13 cellular contexts compared by ENCODE assay signal in genomic region chr9:104869801-104870200, GRCh38. TPM values are rescaled to one million over a fixed set of nuclear protein-coding genes. Genes with fewer than 3 reads are reported as not detected.
A peak's percentile ranks its signal among the peaks of the same experiment; 100 is the strongest.
DNase-seq lines count a peak whose midpoint lies in the region; ATAC-seq and TF ChIP-seq lines count a peak whose summit lies in the region.
"Had no signal": no experiment of that assay in that cellular context is flagged by ENCODE, and none has a peak within 500 bp of the region (broad histone marks: within the 10 kb centered on the region; RNA-seq: fewer than 3 reads in every experiment).

No MANE protein-coding gene starts in this region.

- H3K27me3 Mint-ChIP-seq in HFFc6 (ENCODE audit: insufficient read depth) = peaks cover 3% of the 10 kb centered on the region; the same call in 1 of the 2 replicates
- no peaks in the 10 kb centered on the region for H3K27me3 Mint-ChIP-seq in activated naive CD4-positive, alpha-beta T cell treated with anti-CD3 and anti-CD28 coated beads, Interleukin-2, amount 10 ng/mL, durations not matched to agents 7 days and 5 days

- H3K9me3 ChIP-seq in mesenchymal stem cell (ENCODE audit: control insufficient read depth, low read length) (no peaks in the 10 kb centered on the region), stomach smooth muscle (ENCODE audit: control insufficient read depth in 2 of 2, low read length in 2 of 2) (no peaks in the 10 kb centered on the region)

- no peak overlapping the region for H2BK5ac ChIP-seq in mesenchymal stem cell (ENCODE audit: low read depth, low read length, poor library complexity, severe bottlenecking)

- no peak overlapping the region for H4K91ac ChIP-seq in mesenchymal stem cell (ENCODE audit: low read length)

- H2BK120ac ChIP-seq in mesenchymal stem cell (ENCODE audit: low read depth, low read length) = no peak overlapping the region

- H3K27ac ChIP-seq in brain microvascular endothelial cell (peak overlapping the region; percentile 90), mesenchymal stem cell (ENCODE audit: low read length, poor library complexity, severe bottlenecking) (no peak overlapping the region), stomach smooth muscle (ENCODE audit: low read length) (peak overlapping the region; percentile 74)

- in situ Hi-C loops in brain microvascular endothelial cell (cut with HindIII; ENCODE audit: low pct_ligation_motif_present, low sequenced_read_pairs) = no loop called here

- H3K18ac ChIP-seq in mesenchymal stem cell (ENCODE audit: low read depth in 1 of 2, low read length in 2 of 2) = peak overlapping the region in 1 of 2 experiments; percentile 70

- H3K9me3 Mint-ChIP-seq in HFFc6 = no peaks in the 10 kb centered on the region
- H3K9me3 Mint-ChIP-seq in activated naive CD4-positive, alpha-beta T cell treated with anti-CD3 and anti-CD28 coated beads, Interleukin-2, amount 10 ng/mL, durations not matched to agents 7 days and 5 days = no peaks in the 10 kb centered on the region
- H3K9me3 Mint-ChIP-seq: natural killer cell had no signal

- H2BK15ac ChIP-seq in mesenchymal stem cell (ENCODE audit: low read depth, poor library complexity, severe bottlenecking) = no peak overlapping the region

- no peak overlapping the region for H2AFZ ChIP-seq in mesenchymal stem cell (ENCODE audit: low read depth, low read length)

- H3K4me3 Mint-ChIP-seq in HFFc6 = peak overlapping the region; percentile 35; the same call in 1 of the 2 replicates
- no peak overlapping the region for H3K4me3 Mint-ChIP-seq in activated naive CD4-positive, alpha-beta T cell treated with anti-CD3 and anti-CD28 coated beads, Interleukin-2, amount 10 ng/mL, durations not matched to agents 7 days and 5 days
- H3K4me3 Mint-ChIP-seq: natural killer cell had no signal

- H3K36me3 ChIP-seq in brain microvascular endothelial cell (replicated peaks) (peaks cover 28% of the 10 kb centered on the region), mesenchymal stem cell (ENCODE audit: control insufficient read depth in 1 of 2, insufficient read depth in 2 of 2, low read depth in 1 of 2, low read length in 2 of 2) (peaks cover 0 to 24% of the 10 kb centered on the region in 2 experiments), stomach smooth muscle (ENCODE audit: control insufficient read depth in 2 of 2, insufficient read depth in 2 of 2, low read length in 2 of 2) (peaks cover 9 to 10% of the 10 kb centered on the region in 2 donors)

- DNase-seq in HFFc6 (no peak), brain microvascular endothelial cell (no peak), mesenchymal stem cell (peak; percentile 59), superior temporal gyrus (ENCODE audit: extremely low spot score) (no peak), glomerular visceral epithelial cell (ENCODE audit: extremely low spot score) (no peak)
- DNase-seq in activated naive CD4-positive, alpha-beta T cell treated with anti-CD3 and anti-CD28 coated beads, Interleukin-2, amount 10 ng/mL, durations not matched to agents 7 days and 5 days = no peak
- DNase-seq: amniotic stem cell, MM.1S, natural killer cell, NCI-H510A, SHP77 had no signal

- H3K79me1 ChIP-seq in mesenchymal stem cell (replicated peaks; ENCODE audit: low read length, poor library complexity, severe bottlenecking) = no peaks in the 10 kb centered on the region

- CTCF ChIA-PET in activated naive CD4-positive, alpha-beta T cell treated with anti-CD3 and anti-CD28 coated beads, Interleukin-2, amount 10 ng/mL, durations not matched to agents 7 days and 5 days (lab: Charles Lee) = interaction anchor here (0.6 kb wide), 1 partner anchor 12 kb away, joined by 4 read pairs; no protein-coding TSS in a partner anchor

- no peak overlapping the region for H3K4me2 ChIP-seq in mesenchymal stem cell (ENCODE audit: low read length, poor library complexity, severe bottlenecking)

- no peak for TF ChIP-seq CTCF in HFFc6 (IDR thresholded peaks at IDR 0.05)
- TF ChIP-seq CTCF in brain microvascular endothelial cell (IDR thresholded peaks at IDR 0.05; ENCODE audit: low read depth, low read length, missing control alignments) = no peak

- peak overlapping the region; percentile 75; the same call in 1 of the 2 replicates for H3K27ac Mint-ChIP-seq in HFFc6
- H3K27ac Mint-ChIP-seq in activated naive CD4-positive, alpha-beta T cell treated with anti-CD3 and anti-CD28 coated beads, Interleukin-2, amount 10 ng/mL, durations not matched to agents 7 days and 5 days = no peak overlapping the region
- H3K27ac Mint-ChIP-seq: natural killer cell had no signal

- H3K4me1 Mint-ChIP-seq in HFFc6 (ENCODE audit: low read depth) = peaks cover 87% of the 10 kb centered on the region
- H3K4me1 Mint-ChIP-seq in activated naive CD4-positive, alpha-beta T cell treated with anti-CD3 and anti-CD28 coated beads, Interleukin-2, amount 10 ng/mL, durations not matched to agents 7 days and 5 days = no peaks in the 10 kb centered on the region
- H3K4me1 Mint-ChIP-seq: natural killer cell had no signal

- H2AK5ac ChIP-seq in mesenchymal stem cell (ENCODE audit: low read length, severe bottlenecking) = peak overlapping the region; percentile 47

- H3K14ac ChIP-seq in mesenchymal stem cell (ENCODE audit: low read length in 2 of 2) = no peak overlapping the region

- no peaks in the 10 kb centered on the region for H3K36me3 Mint-ChIP-seq in HFFc6 (ENCODE audit: low read depth)
- H3K36me3 Mint-ChIP-seq in activated naive CD4-positive, alpha-beta T cell treated with anti-CD3 and anti-CD28 coated beads, Interleukin-2, amount 10 ng/mL, durations not matched to agents 7 days and 5 days = no peaks in the 10 kb centered on the region
- H3K36me3 Mint-ChIP-seq: natural killer cell had no signal

- H3K27me3 ChIP-seq in brain microvascular endothelial cell (replicated peaks) = no peaks in the 10 kb centered on the region
- H3K27me3 ChIP-seq in mesenchymal stem cell (ENCODE audit: control insufficient read depth in 1 of 2, insufficient read depth in 1 of 2, low read length in 2 of 2) = no peaks in the 10 kb centered on the region
- H3K27me3 ChIP-seq in stomach smooth muscle (ENCODE audit: control insufficient read depth in 1 of 2, insufficient read depth in 2 of 2, low read length in 2 of 2) = no peaks in the 10 kb centered on the region

- H3K9ac ChIP-seq in mesenchymal stem cell (ENCODE audit: low read length) = peak overlapping the region; percentile 6
- H3K9ac ChIP-seq in stomach smooth muscle (ENCODE audit: low read length in 2 of 2) = no peak overlapping the region

- H3K23ac ChIP-seq in mesenchymal stem cell (ENCODE audit: low read length in 2 of 2) = no peak overlapping the region

- H3K4ac ChIP-seq in mesenchymal stem cell (ENCODE audit: low read depth in 1 of 2, low read length in 2 of 2) = no peak overlapping the region

- H3K4me1 ChIP-seq in mesenchymal stem cell (ENCODE audit: control insufficient read depth, insufficient read depth, low read depth, low read length) = peaks cover 15% of the 10 kb centered on the region
- H3K4me1 ChIP-seq in stomach smooth muscle (ENCODE audit: control insufficient read depth, insufficient read depth, low read length) = peaks cover 47% of the 10 kb centered on the region

- H4K8ac ChIP-seq in mesenchymal stem cell (ENCODE audit: low read length) = no peak overlapping the region

- ATAC-seq in GM18502 (IDR thresholded peaks at IDR 0.05; ENCODE audit: poor library complexity, unreplicated experiment) = no peak

- no CpG with 5 or more reads among the region's 1 CpG for WGBS in mesenchymal stem cell

- peak overlapping the region in 1 of 2 experiments; percentile 97 for H2BK12ac ChIP-seq in mesenchymal stem cell (ENCODE audit: low read length in 2 of 2)

- H3K4me3 ChIP-seq in brain microvascular endothelial cell (ENCODE audit: low read depth, low read length) (no peak overlapping the region), mesenchymal stem cell (ENCODE audit: insufficient read depth in 1 of 2, low read depth in 1 of 2, low read length in 2 of 2) (no peak overlapping the region), stomach smooth muscle (ENCODE audit: low read length in 2 of 2) (no peak overlapping the region)

RNA-seq across cellular contexts. Expression of gene ABCA1, which starts 58.2 kb away (rescaled TPM):
- total RNA-seq in HFFc6 (2021; fragmentation: NEBNext Ultra II Directional; extraction: Animal tissue kit (Norgen Biotek cat#: 25700)) = 10 to 100 TPM in 2 of 6 experiments, 1 to 10 TPM in 4; 9.1 to 16.5 (median 9.4) TPM
- polyA plus RNA-seq in mesenchymal stem cell (2013, experiment 1 of 2) = 27.2 TPM
- polyA plus RNA-seq in mesenchymal stem cell (2013, experiment 2 of 2) = 25.4 TPM
